Comparison of ENCODE assay signal across 16 cellular contexts in the genomic region with DNA sequence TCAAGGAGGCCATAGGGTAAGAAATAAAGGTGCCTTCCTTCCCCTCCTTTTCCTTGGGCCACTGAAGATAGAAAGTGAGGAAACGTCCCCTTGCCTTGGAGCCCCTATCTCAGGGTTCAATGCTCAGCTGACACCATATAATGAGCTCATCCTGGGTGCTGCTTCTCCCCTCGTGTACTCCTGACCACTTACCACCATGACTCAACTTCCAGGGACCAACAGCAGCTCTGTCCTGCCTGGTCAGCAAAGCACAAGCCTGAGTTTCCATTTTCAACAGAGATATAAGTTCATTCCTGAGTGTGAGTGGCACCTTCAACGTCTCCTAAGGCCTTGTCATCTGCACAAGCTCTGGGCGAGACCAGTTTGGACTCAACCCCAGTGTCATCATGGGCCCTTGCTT.
DNase-seq lines count a peak whose midpoint lies in the region; ATAC-seq and TF ChIP-seq lines count a peak whose summit lies in the region.
"Had no signal": no experiment of that assay in that cellular context is flagged by ENCODE, and none has a peak within 500 bp of the region (broad histone marks: within the 10 kb centered on the region; RNA-seq: fewer than 3 reads in every experiment).

No MANE protein-coding gene starts in this region.

- no peaks in the 10 kb centered on the region for H3K9me3 Mint-ChIP-seq in activated T-helper 17 cell treated with anti-CD3 and anti-CD28 coated beads, Interleukin-2, amount 50 U/mL, for 72 hours
- no peaks in the 10 kb centered on the region for H3K9me3 Mint-ChIP-seq in stimulated activated effector memory CD8-positive, alpha-beta T cell treated with anti-CD3 and anti-CD28 coated beads, Interleukin-12 subunit alpha, Interleukin-12 subunit beta, amount 100 ng/mL, for 72 hours
- H3K9me3 Mint-ChIP-seq: activated naive CD4-positive, alpha-beta T cell treated with anti-CD3 and anti-CD28 coated beads, Interleukin-2, amount 50 U/mL, for 72 hours; brain; stimulated activated naive B cell treated with anti-CD40 and anti-IgM and Interleukin-4, amounts not matched to agents 10 μg/mL and 1 μg/mL and 100 μg/mL, for 72 hours had no signal

- no peak overlapping the region for H3K27ac ChIP-seq in ascending aorta
- H3K27ac ChIP-seq in Peyer's patch = no peak overlapping the region
- H3K27ac ChIP-seq: right atrium auricular region, thyroid gland had no signal

- DNase-seq in HK-2 (ENCODE audit: unreplicated experiment) = peak; percentile 35
- peak; percentile 37 for DNase-seq in hepatic stellate cell (ENCODE audit: low spot score)
- DNase-seq in stimulated activated effector memory CD8-positive, alpha-beta T cell treated with anti-CD3 and anti-CD28 coated beads, Interleukin-12 subunit alpha, Interleukin-12 subunit beta, amount 100 ng/mL, for 72 hours (ENCODE audit: low spot score in 2 of 2) = peak in 1 of 2 donors; percentile 36
- DNase-seq in ascending aorta (ENCODE audit: low spot score in 2 of 2) = no peak
- DNase-seq in Peyer's patch = no peak
- DNase-seq: BE2C; cortex of kidney; NCI-H187; NCI-H345; stimulated activated naive B cell treated with anti-CD40 and anti-IgM and Interleukin-4, amounts not matched to agents 10 μg/mL and 1 μg/mL and 100 μg/mL, for 72 hours; thyroid gland had no signal

- TF ChIP-seq POLR2A in Peyer's patch (IDR thresholded peaks at IDR 0.05) = no peak

- H3K4me3 ChIP-seq in ascending aorta (no peak overlapping the region), Peyer's patch (no peak overlapping the region)
- H3K4me3 ChIP-seq: right atrium auricular region, thyroid gland had no signal

- H3K27me3 Mint-ChIP-seq in activated T-helper 17 cell treated with anti-CD3 and anti-CD28 coated beads, Interleukin-2, amount 50 U/mL, for 72 hours = no peaks in the 10 kb centered on the region

- H3K27ac Mint-ChIP-seq in activated T-helper 17 cell treated with anti-CD3 and anti-CD28 coated beads, Interleukin-2, amount 50 U/mL, for 72 hours = peak overlapping the region; percentile 60
- peak overlapping the region; percentile 4 for H3K27ac Mint-ChIP-seq in stimulated activated effector memory CD8-positive, alpha-beta T cell treated with anti-CD3 and anti-CD28 coated beads, Interleukin-12 subunit alpha, Interleukin-12 subunit beta, amount 100 ng/mL, for 72 hours
- H3K27ac Mint-ChIP-seq: activated naive CD4-positive, alpha-beta T cell treated with anti-CD3 and anti-CD28 coated beads, Interleukin-2, amount 50 U/mL, for 72 hours; stimulated activated naive B cell treated with anti-CD40 and anti-IgM and Interleukin-4, amounts not matched to agents 10 μg/mL and 1 μg/mL and 100 μg/mL, for 72 hours had no signal

- TF ChIP-seq CTCF in ascending aorta (IDR thresholded peaks at IDR 0.05) = no peak
- TF ChIP-seq CTCF in Peyer's patch (IDR thresholded peaks at IDR 0.05) = no peak

- no peaks in the 10 kb centered on the region for H3K36me3 ChIP-seq in ascending aorta
- H3K36me3 ChIP-seq in Peyer's patch = no peaks in the 10 kb centered on the region
- H3K36me3 ChIP-seq: BE2C, right atrium auricular region, thyroid gland had no signal

- intact Hi-C loops in ascending aorta (cut with DNase I) = no loop called here

- H3K4me1 ChIP-seq in ascending aorta (no peaks in the 10 kb centered on the region), Peyer's patch (no peaks in the 10 kb centered on the region)
- H3K4me1 ChIP-seq: BE2C, thyroid gland had no signal

- H3K4me1 Mint-ChIP-seq in activated T-helper 17 cell treated with anti-CD3 and anti-CD28 coated beads, Interleukin-2, amount 50 U/mL, for 72 hours = no peaks in the 10 kb centered on the region
- H3K4me1 Mint-ChIP-seq in stimulated activated effector memory CD8-positive, alpha-beta T cell treated with anti-CD3 and anti-CD28 coated beads, Interleukin-12 subunit alpha, Interleukin-12 subunit beta, amount 100 ng/mL, for 72 hours = peaks cover 11% of the 10 kb centered on the region

- H3K27me3 ChIP-seq in ascending aorta = no peaks in the 10 kb centered on the region
- H3K27me3 ChIP-seq in Peyer's patch = no peaks in the 10 kb centered on the region
- H3K27me3 ChIP-seq: BE2C, right atrium auricular region, thyroid gland had no signal

- peak; percentile 52 for ATAC-seq in activated T-helper 17 cell treated with anti-CD3 and anti-CD28 coated beads, Interleukin-2, amount 50 U/mL, for 72 hours (replicated peaks)
- peak; percentile 60 for ATAC-seq in stimulated activated effector memory CD8-positive, alpha-beta T cell treated with anti-CD3 and anti-CD28 coated beads, Interleukin-12 subunit alpha, Interleukin-12 subunit beta, amount 100 ng/mL, for 72 hours
- no peak for ATAC-seq in GM19395 (IDR thresholded peaks at IDR 0.05; ENCODE audit: unreplicated experiment)
- ATAC-seq: stimulated activated naive B cell treated with anti-CD40 and anti-IgM and Interleukin-4, amounts not matched to agents 10 μg/mL and 1 μg/mL and 100 μg/mL, for 72 hours had no signal

- no peak overlapping the region for H3K4me3 Mint-ChIP-seq in activated T-helper 17 cell treated with anti-CD3 and anti-CD28 coated beads, Interleukin-2, amount 50 U/mL, for 72 hours
- H3K4me3 Mint-ChIP-seq in stimulated activated effector memory CD8-positive, alpha-beta T cell treated with anti-CD3 and anti-CD28 coated beads, Interleukin-12 subunit alpha, Interleukin-12 subunit beta, amount 100 ng/mL, for 72 hours = no peak overlapping the region
- H3K4me3 Mint-ChIP-seq: brain; stimulated activated naive B cell treated with anti-CD40 and anti-IgM and Interleukin-4, amounts not matched to agents 10 μg/mL and 1 μg/mL and 100 μg/mL, for 72 hours had no signal

- H3K9me3 ChIP-seq in ascending aorta (no peaks in the 10 kb centered on the region), Peyer's patch (no peaks in the 10 kb centered on the region)
- H3K9me3 ChIP-seq: BE2C, right atrium auricular region, thyroid gland had no signal

- no peaks in the 10 kb centered on the region for H3K36me3 Mint-ChIP-seq in activated T-helper 17 cell treated with anti-CD3 and anti-CD28 coated beads, Interleukin-2, amount 50 U/mL, for 72 hours (ENCODE audit: low read depth)
- H3K36me3 Mint-ChIP-seq in stimulated activated effector memory CD8-positive, alpha-beta T cell treated with anti-CD3 and anti-CD28 coated beads, Interleukin-12 subunit alpha, Interleukin-12 subunit beta, amount 100 ng/mL, for 72 hours = no peaks in the 10 kb centered on the region
- H3K36me3 Mint-ChIP-seq: activated naive CD4-positive, alpha-beta T cell treated with anti-CD3 and anti-CD28 coated beads, Interleukin-2, amount 50 U/mL, for 72 hours; brain; stimulated activated naive B cell treated with anti-CD40 and anti-IgM and Interleukin-4, amounts not matched to agents 10 μg/mL and 1 μg/mL and 100 μg/mL, for 72 hours had no signal

Comparison
In these comparisons a context has a peak if more than half of its experiments do, and no peak if none do; other contexts are left out.
1. DNase-seq: peak in HK-2 (single experiment) and hepatic stellate cell (single experiment); none in ascending aorta (0 of 2) and Peyer's patch (0 of 3).